27 cellular contexts compared by ENCODE assay signal in the genomic region with DNA sequence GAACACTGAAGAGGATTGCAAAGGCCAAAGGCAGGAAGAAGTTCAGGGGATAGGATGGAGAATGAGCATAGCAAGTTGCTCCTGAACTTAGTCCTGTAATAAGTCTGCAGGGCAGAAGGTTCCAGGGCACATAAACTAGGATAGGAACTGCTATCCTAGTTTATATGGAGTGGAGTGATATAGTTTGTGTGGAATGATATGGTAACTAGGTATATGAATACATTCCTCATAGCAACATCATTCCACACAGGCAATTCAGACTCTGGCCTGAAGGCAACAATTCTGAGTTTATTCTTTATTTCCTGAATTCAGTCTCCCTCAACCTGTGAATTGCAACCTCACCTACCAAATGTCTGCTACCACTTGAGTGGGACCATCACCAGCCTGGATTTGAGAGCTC.
DNase-seq lines count a peak whose midpoint lies in the region; ATAC-seq, FAIRE-seq and TF ChIP-seq lines count a peak whose summit lies in the region.
"Had no signal": no experiment of that assay in that cellular context is flagged by ENCODE, and none has a peak within 500 bp of the region (broad histone marks: within the 10 kb centered on the region; RNA-seq: fewer than 3 reads in every experiment).

No MANE protein-coding gene starts in this region.

- no peak overlapping the region for H3K14ac ChIP-seq in H1 (ENCODE audit: insufficient read length)

- no peaks in the 10 kb centered on the region for H4K20me1 ChIP-seq in PC-3 (ENCODE audit: low read length)
- no peaks in the 10 kb centered on the region for H4K20me1 ChIP-seq in H1 (replicated peaks in 1 of 2; ENCODE audit: control insufficient read depth in 1 of 2, insufficient read depth in 2 of 2, low read length in 2 of 2)
- H4K20me1 ChIP-seq in osteoblast (ENCODE audit: insufficient read depth, low read length): no peaks in the 10 kb centered on the region

- no peaks in the 10 kb centered on the region for H3K79me1 ChIP-seq in H1 (ENCODE audit: low read depth, low read length)

- H3K9me3 ChIP-seq in PC-3 (ENCODE audit: low read length) (no peaks in the 10 kb centered on the region), H1 (ENCODE audit: insufficient read depth in 2 of 2, low read depth in 1 of 2, low read length in 1 of 2) (peaks cover 0 to 4% of the 10 kb centered on the region in 2 experiments; a peak in 1 of 4 replicates), osteoblast (ENCODE audit: low read depth, low read length) (no peaks in the 10 kb centered on the region), psoas muscle (no peaks in the 10 kb centered on the region)
- H3K9me3 ChIP-seq: left ventricle myocardium inferior, prostate gland, suprapubic skin had no signal

- no peak overlapping the region for H3K56ac ChIP-seq in H1 (replicated peaks; ENCODE audit: insufficient read length, low read depth, low read length)

- no peak overlapping the region for H3K23ac ChIP-seq in H1 (ENCODE audit: insufficient read length)

- H3K27me3 ChIP-seq in PC-3 (ENCODE audit: low read length) (no peaks in the 10 kb centered on the region), H1 (replicated peaks in 1 of 4; ENCODE audit: control insufficient read depth in 3 of 4, extremely low read depth in 1 of 4, insufficient read depth in 3 of 4, low read length in 3 of 4) (no peaks in the 10 kb centered on the region), osteoblast (ENCODE audit: insufficient read depth, low read length) (no peaks in the 10 kb centered on the region), psoas muscle (ENCODE audit: insufficient read depth in 3 of 3, low read length in 2 of 3) (no peaks in the 10 kb centered on the region)
- H3K27me3 ChIP-seq: cardiac muscle cell, hepatocyte, MG63, suprapubic skin had no signal

- H3K4me3 ChIP-seq in PC-3 (ENCODE audit: low read length) (no peak overlapping the region), H1 (ENCODE audit: extremely low read depth in 1 of 4, insufficient read depth in 2 of 4, low read depth in 3 of 4, low read length in 4 of 4) (no peak overlapping the region), osteoblast (ENCODE audit: insufficient read depth, low read length) (no peak overlapping the region), psoas muscle (no peak overlapping the region)
- H3K4me3 ChIP-seq: cardiac muscle cell, GM23338, hepatocyte, left ventricle myocardium inferior, MG63, prostate gland, suprapubic skin had no signal

- no peak overlapping the region for H4K8ac ChIP-seq in H1 (ENCODE audit: extremely low read depth, insufficient read depth, low read length)

- peak; percentile 70 for DNase-seq in EH (ENCODE audit: low read depth)
- peak; percentile 60 for DNase-seq in PC-3
- DNase-seq in H1 (ENCODE audit: low read depth in 1 of 2, low spot score in 2 of 2): no peak
- peak; percentile 88 for DNase-seq in osteoblast (ENCODE audit: insufficient read length, low spot score, missing footprints)
- no peak for DNase-seq in psoas muscle
- no peak for DNase-seq in cerebellum (ENCODE audit: low spot score)
- no peak for DNase-seq in amygdala (lab: John Stamatoyannopoulos, UW)
- no peak for DNase-seq in GM10248 (ENCODE audit: extremely low spot score)
- DNase-seq: activated B cell treated with CpG ODN at 0.5 μM for 24 hours; activated CD4-positive, alpha-beta T cell treated with anti-CD3 and anti-CD28 coated beads, Interleukin-2, amount 50 U/mL, for 48 hours; activated effector memory CD4-positive, alpha-beta T cell treated with anti-CD3 and anti-CD28 coated beads, Interleukin-2, amount 50 U/mL, for 16 hours; AML-193; CD8-positive, alpha-beta T cell; DMS53; left ventricle myocardium inferior; MG63; NCI-H1417 treated with DMSO at 0.1 percent for 48 hours; NCI-H2171; NCI-H526; nephron progenitor cell had no signal

- H3K36me3 ChIP-seq in PC-3 (ENCODE audit: low read depth, low read length) (no peaks in the 10 kb centered on the region), H1 (ENCODE audit: control insufficient read depth in 2 of 4, insufficient read depth in 4 of 4, low read length in 3 of 4) (no peaks in the 10 kb centered on the region), osteoblast (ENCODE audit: insufficient read depth, low read length) (no peaks in the 10 kb centered on the region), psoas muscle (ENCODE audit: insufficient read depth in 1 of 2, low read depth in 1 of 2) (no peaks in the 10 kb centered on the region)
- H3K36me3 ChIP-seq: cardiac muscle cell, left ventricle myocardium inferior, prostate gland, suprapubic skin had no signal

- H4K5ac ChIP-seq in H1 (ENCODE audit: insufficient read length, low read depth, low read length): no peak overlapping the region

- H2BK120ac ChIP-seq in H1 (replicated peaks; ENCODE audit: low read depth, low read length): no peak overlapping the region

- H3K18ac ChIP-seq in H1 (ENCODE audit: extremely low read depth, low read length): no peak overlapping the region

- H2AFZ ChIP-seq in PC-3 (ENCODE audit: low read length) (no peak overlapping the region), H1 (ENCODE audit: low read length) (no peak overlapping the region), osteoblast (ENCODE audit: low read length) (no peak overlapping the region)
- H2AFZ ChIP-seq: GM23338, hepatocyte had no signal

- intact Hi-C loops in PC-3 (cut with micrococcal nuclease): no loop called here
- intact Hi-C loops in psoas muscle (cut with DNase I): no loop called here

- no peaks in the 10 kb centered on the region for H3K23me2 ChIP-seq in H1 (ENCODE audit: low read depth, low read length)

- H2BK5ac ChIP-seq in H1 (ENCODE audit: low read depth, low read length): no peak overlapping the region

- no TSS peak for BruUV-seq in PC-3 (replicated peaks; lab: Mats Ljungman, UMichigan)

- no peaks in the 10 kb centered on the region for H3F3A ChIP-seq in PC-3 (ENCODE audit: low read length, unreplicated experiment)

- H3K79me2 ChIP-seq in PC-3 (ENCODE audit: low read length) (no peaks in the 10 kb centered on the region), H1 (ENCODE audit: control insufficient read depth in 1 of 2, insufficient read depth in 2 of 2, low read length in 2 of 2) (no peaks in the 10 kb centered on the region), osteoblast (ENCODE audit: insufficient read depth, low read length) (no peaks in the 10 kb centered on the region)
- H3K79me2 ChIP-seq: hepatocyte had no signal

- no peak overlapping the region for H2AK5ac ChIP-seq in H1 (ENCODE audit: low read depth, low read length)

- H3K4me2 ChIP-seq in PC-3 (ENCODE audit: low read length): no peak overlapping the region
- no peak overlapping the region for H3K4me2 ChIP-seq in H1 (ENCODE audit: insufficient read depth in 1 of 2, low read depth in 2 of 2, low read length in 2 of 2)
- no peak overlapping the region for H3K4me2 ChIP-seq in osteoblast (ENCODE audit: insufficient read depth, low read length)
- H3K4me2 ChIP-seq: GM23338, hepatocyte had no signal

- no peak overlapping the region for H4K91ac ChIP-seq in H1 (replicated peaks; ENCODE audit: insufficient read length, low read length)

- FAIRE-seq in H1 (lab: Jason Lieb, UNC): no peak

- H3K4me1 ChIP-seq in PC-3 (ENCODE audit: insufficient read depth, low read length): peaks cover 33% of the 10 kb centered on the region
- H3K4me1 ChIP-seq in H1 (replicated peaks in 1 of 4; ENCODE audit: control insufficient read depth in 3 of 4, insufficient read depth in 4 of 4, low read length in 3 of 4): no peaks in the 10 kb centered on the region
- H3K4me1 ChIP-seq in osteoblast (ENCODE audit: insufficient read depth, low read length): peaks cover 13% of the 10 kb centered on the region
- no peaks in the 10 kb centered on the region for H3K4me1 ChIP-seq in psoas muscle
- H3K4me1 ChIP-seq: left ventricle myocardium inferior, prostate gland, suprapubic skin had no signal

- ATAC-seq in PC-3 (peak; percentile 25), psoas muscle (no peak)
- ATAC-seq: CD8-positive, alpha-beta T cell; GM23338; stimulated activated effector memory CD8-positive, alpha-beta T cell treated with anti-CD3 and anti-CD28 coated beads, Interleukin-12 subunit alpha, Interleukin-12 subunit beta, amount 100 ng/mL, for 72 hours had no signal

- peak overlapping the region; percentile 13; the same call in 1 of the 2 replicates for H2BK12ac ChIP-seq in H1 (ENCODE audit: low read depth, low read length)

- TF ChIP-seq RAD21 in H1 (IDR thresholded peaks at IDR 0.05 in 1 of 2, conservative IDR thresholded peaks at IDR 0.05 in 1 of 2; ENCODE audit: low read depth in 2 of 2, low read length in 2 of 2): no peak

- TF ChIP-seq EP300 in H1 (IDR thresholded peaks at IDR 0.05; ENCODE audit: borderline replicate concordance in 1 of 2, low read depth in 2 of 2, low read length in 2 of 2): no peak

- H2BK20ac ChIP-seq in H1 (ENCODE audit: low read length): no peak overlapping the region

- no peak for TF ChIP-seq POLR2A in H1 (IDR thresholded peaks at IDR 0.05; ENCODE audit: control extremely low read depth in 1 of 2, low read depth in 2 of 2, low read length in 2 of 2)

- CTCF ChIA-PET in PC-3 (lab: Charles Lee) (no interaction called here), H1 (lab: Charles Lee; ENCODE audit: partially characterized antibody) (no interaction called here), GM10248 (lab: Yijun Ruan, JAX) (interaction anchor here (1.1 kb wide), 1 partner anchor 13 kb away, joined by 3 read pairs; no protein-coding TSS in a partner anchor)

- POLR2A ChIA-PET in PC-3 (lab: Charles Lee; ENCODE audit: unreplicated experiment): no interaction called here
- POLR2A ChIA-PET in H1 (lab: Charles Lee; ENCODE audit: partially characterized antibody): no interaction called here
- POLR2A ChIA-PET in GM10248 (lab: Yijun Ruan, JAX): no interaction called here

- H3K9ac ChIP-seq in PC-3 (ENCODE audit: low read length) (no peak overlapping the region), H1 (replicated peaks in 1 of 4; ENCODE audit: extremely low read depth in 1 of 4, low read depth in 3 of 4, low read length in 3 of 4) (no peak overlapping the region)

- H3K9me2 ChIP-seq in PC-3 (replicated peaks; ENCODE audit: low read length): no peaks in the 10 kb centered on the region

- H2BK15ac ChIP-seq in H1 (ENCODE audit: low read length): no peak overlapping the region

- no peak overlapping the region for H3K27ac ChIP-seq in PC-3 (ENCODE audit: low read length)
- no peak overlapping the region for H3K27ac ChIP-seq in H1 (ENCODE audit: low read depth, low read length)
- H3K27ac ChIP-seq in osteoblast (ENCODE audit: low read depth, low read length): peak overlapping the region; percentile 45
- no peak overlapping the region for H3K27ac ChIP-seq in psoas muscle
- H3K27ac ChIP-seq: cardiac muscle cell, hepatocyte, HL-60, left ventricle myocardium inferior, prostate gland, suprapubic skin had no signal

- H3K4ac ChIP-seq in H1 (replicated peaks; ENCODE audit: insufficient read length, low read depth, low read length): no peak overlapping the region

- TF ChIP-seq CTCF in PC-3 (conservative IDR thresholded peaks at IDR 0.05; ENCODE audit: low read depth, low read length): no peak
- TF ChIP-seq CTCF in H1 (IDR thresholded peaks at IDR 0.05; ENCODE audit: control extremely low read depth in 1 of 3, insufficient read depth in 1 of 3, low read depth in 1 of 3, low read length in 3 of 3): no peak
- no peak for TF ChIP-seq CTCF in osteoblast (IDR thresholded peaks at IDR 0.05; ENCODE audit: extremely low read depth, low read depth, low read length)
- TF ChIP-seq CTCF in psoas muscle (IDR thresholded peaks at IDR 0.05): no peak
- TF ChIP-seq CTCF in GM10248 (IDR thresholded peaks at IDR 0.05; ENCODE audit: control extremely low read depth, extremely low read depth, low read depth, missing control alignments): no peak

Comparison
In these comparisons a context has a peak if more than half of its experiments do, and no peak if none do; other contexts are left out.
1. DNase-seq: peak in EH (single experiment), PC-3 (single experiment) and osteoblast (single experiment); none in H1 (0 of 2), psoas muscle (0 of 2), cerebellum (single experiment), amygdala (0 of 56) and GM10248 (single experiment).